In genomic region chr20:44856847-44857448, GRCh38 we compare ENCODE assay signal across 1 cellular context.
A peak's percentile ranks its signal among the peaks of the same experiment; 100 is the strongest.
TF ChIP-seq lines count a peak whose summit lies in the region.

No MANE protein-coding gene starts in this region.

TF ChIP-seq in K562, 482 proteins besides CTCF, POLR2A, EP300 and RAD21 (continued from another document):
- no peak for TF ChIP-seq MGA (IDR thresholded peaks at IDR 0.05)
- no peak for TF ChIP-seq MITF (IDR thresholded peaks at IDR 0.05)
- TF ChIP-seq DLX4 (CRISPR knock-in tag; IDR thresholded peaks at IDR 0.05) = no peak
- TF ChIP-seq ZNF512 (tag; IDR thresholded peaks at IDR 0.05) = peak; percentile 86; the same call in 1 of the 2 replicates
TF ChIP-seq in K562: peak in this region for 24.
